ENCODE assay signal across 1 cellular context in the genomic region with DNA sequence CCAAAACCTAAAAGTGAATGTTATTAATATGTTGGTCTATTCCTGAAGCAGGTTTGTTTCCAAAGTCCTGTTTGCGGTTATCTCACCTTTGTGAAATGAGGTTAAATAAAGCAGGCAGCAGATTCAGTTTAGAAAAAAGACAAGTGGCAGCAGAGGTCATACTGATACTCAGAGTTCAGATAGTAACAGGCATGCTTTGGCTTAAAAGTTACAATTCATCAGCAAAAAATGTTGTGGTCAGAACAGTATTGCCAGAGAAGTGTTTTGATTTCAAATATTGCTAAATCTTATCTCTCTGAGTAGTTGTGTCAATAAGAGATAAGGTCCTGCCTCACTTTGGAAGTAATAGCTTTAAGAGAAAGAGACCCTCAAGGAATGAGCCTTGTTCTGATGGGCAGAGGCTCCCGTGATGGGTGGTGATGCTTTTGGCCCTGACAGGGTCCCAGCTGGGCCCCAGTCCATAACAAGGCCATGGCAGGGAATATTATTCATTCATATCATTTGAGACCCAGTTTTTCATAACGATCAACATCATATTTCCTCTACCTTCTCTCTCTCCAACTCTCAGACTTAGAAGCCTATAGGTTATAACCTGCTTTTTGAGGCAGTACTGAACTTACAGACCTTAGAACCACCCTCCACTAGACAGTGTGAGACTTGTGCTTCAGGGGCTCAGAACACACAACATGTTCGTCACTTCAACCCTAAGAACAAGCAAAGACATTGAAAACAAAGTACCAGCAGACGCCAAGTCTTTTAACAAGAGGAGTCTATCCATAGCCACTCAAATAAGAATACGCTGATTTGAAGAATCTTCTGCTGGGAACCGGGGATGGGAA.
TF ChIP-seq lines count a peak whose summit lies in the region.

No MANE protein-coding gene starts in this region.

TF ChIP-seq in HepG2, 621 proteins besides CTCF, POLR2A, EP300 and RAD21 (continued from another document and continues in another):
- TF ChIP-seq, protein P1, sequence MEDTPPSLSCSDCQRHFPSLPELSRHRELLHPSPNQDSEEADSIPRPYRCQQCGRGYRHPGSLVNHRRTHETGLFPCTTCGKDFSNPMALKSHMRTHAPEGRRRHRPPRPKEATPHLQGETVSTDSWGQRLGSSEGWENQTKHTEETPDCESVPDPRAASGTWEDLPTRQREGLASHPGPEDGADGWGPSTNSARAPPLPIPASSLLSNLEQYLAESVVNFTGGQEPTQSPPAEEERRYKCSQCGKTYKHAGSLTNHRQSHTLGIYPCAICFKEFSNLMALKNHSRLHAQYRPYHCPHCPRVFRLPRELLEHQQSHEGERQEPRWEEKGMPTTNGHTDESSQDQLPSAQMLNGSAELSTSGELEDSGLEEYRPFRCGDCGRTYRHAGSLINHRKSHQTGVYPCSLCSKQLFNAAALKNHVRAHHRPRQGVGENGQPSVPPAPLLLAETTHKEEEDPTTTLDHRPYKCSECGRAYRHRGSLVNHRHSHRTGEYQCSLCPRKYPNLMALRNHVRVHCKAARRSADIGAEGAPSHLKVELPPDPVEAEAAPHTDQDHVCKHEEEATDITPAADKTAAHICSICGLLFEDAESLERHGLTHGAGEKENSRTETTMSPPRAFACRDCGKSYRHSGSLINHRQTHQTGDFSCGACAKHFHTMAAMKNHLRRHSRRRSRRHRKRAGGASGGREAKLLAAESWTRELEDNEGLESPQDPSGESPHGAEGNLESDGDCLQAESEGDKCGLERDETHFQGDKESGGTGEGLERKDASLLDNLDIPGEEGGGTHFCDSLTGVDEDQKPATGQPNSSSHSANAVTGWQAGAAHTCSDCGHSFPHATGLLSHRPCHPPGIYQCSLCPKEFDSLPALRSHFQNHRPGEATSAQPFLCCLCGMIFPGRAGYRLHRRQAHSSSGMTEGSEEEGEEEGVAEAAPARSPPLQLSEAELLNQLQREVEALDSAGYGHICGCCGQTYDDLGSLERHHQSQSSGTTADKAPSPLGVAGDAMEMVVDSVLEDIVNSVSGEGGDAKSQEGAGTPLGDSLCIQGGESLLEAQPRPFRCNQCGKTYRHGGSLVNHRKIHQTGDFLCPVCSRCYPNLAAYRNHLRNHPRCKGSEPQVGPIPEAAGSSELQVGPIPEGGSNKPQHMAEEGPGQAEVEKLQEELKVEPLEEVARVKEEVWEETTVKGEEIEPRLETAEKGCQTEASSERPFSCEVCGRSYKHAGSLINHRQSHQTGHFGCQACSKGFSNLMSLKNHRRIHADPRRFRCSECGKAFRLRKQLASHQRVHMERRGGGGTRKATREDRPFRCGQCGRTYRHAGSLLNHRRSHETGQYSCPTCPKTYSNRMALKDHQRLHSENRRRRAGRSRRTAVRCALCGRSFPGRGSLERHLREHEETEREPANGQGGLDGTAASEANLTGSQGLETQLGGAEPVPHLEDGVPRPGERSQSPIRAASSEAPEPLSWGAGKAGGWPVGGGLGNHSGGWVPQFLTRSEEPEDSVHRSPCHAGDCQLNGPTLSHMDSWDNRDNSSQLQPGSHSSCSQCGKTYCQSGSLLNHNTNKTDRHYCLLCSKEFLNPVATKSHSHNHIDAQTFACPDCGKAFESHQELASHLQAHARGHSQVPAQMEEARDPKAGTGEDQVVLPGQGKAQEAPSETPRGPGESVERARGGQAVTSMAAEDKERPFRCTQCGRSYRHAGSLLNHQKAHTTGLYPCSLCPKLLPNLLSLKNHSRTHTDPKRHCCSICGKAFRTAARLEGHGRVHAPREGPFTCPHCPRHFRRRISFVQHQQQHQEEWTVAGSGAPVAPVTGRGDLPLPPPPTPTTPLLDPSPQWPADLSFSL (CRISPR knock-in tag; IDR thresholded peaks at IDR 0.05) = no peak
- TF ChIP-seq TBL1XR1 (IDR thresholded peaks at IDR 0.05; ENCODE audit: borderline replicate concordance, low read length, partially characterized antibody) (no peak), KDM4B (CRISPR knock-in tag; IDR thresholded peaks at IDR 0.05) (no peak), HDAC2 (CRISPR knock-in tag; IDR thresholded peaks at IDR 0.05) (peak; percentile 81), HNRNPLL (IDR thresholded peaks at IDR 0.05; ENCODE audit: low read depth, low read length, poor library complexity, severe bottlenecking) (no peak), ZNF777 (CRISPR knock-in tag; IDR thresholded peaks at IDR 0.05) (no peak), MEF2D (CRISPR knock-in tag; IDR thresholded peaks at IDR 0.05) (no peak), SALL2 (CRISPR knock-in tag; IDR thresholded peaks at IDR 0.05) (no peak), SMAD9 (CRISPR knock-in tag; IDR thresholded peaks at IDR 0.05) (no peak), NFYB (CRISPR knock-in tag; IDR thresholded peaks at IDR 0.05) (no peak), HNRNPK (IDR thresholded peaks at IDR 0.05; ENCODE audit: low read depth, low read length, poor library complexity, severe bottlenecking) (no peak), FOXP1 (IDR thresholded peaks at IDR 0.05) (no peak), FOXP1 (CRISPR knock-in tag; IDR thresholded peaks at IDR 0.05) (peak; percentile 77), HES4 (CRISPR knock-in tag; IDR thresholded peaks at IDR 0.05; ENCODE audit: borderline replicate concordance) (no peak), SRSF9 (IDR thresholded peaks at IDR 0.05; ENCODE audit: borderline replicate concordance, insufficient read depth, low read depth, low read length, poor library complexity, severe bottlenecking) (no peak), REPIN1 (CRISPR knock-in tag; IDR thresholded peaks at IDR 0.05; ENCODE audit: borderline replicate concordance, low read depth) (no peak), ZNF143 (CRISPR knock-in tag; IDR thresholded peaks at IDR 0.05) (no peak), RFXANK (CRISPR knock-in tag; IDR thresholded peaks at IDR 0.05) (no peak), TAF1 (CRISPR knock-in tag; IDR thresholded peaks at IDR 0.05) (no peak), ZNF605 (CRISPR knock-in tag; IDR thresholded peaks at IDR 0.05) (no peak), ADNP (CRISPR knock-in tag; IDR thresholded peaks at IDR 0.05) (no peak), IKZF4 (CRISPR knock-in tag; IDR thresholded peaks at IDR 0.05; ENCODE audit: borderline replicate concordance, low read depth, not compliant biosample characterization) (no peak), SP5 (CRISPR knock-in tag; IDR thresholded peaks at IDR 0.05; ENCODE audit: borderline replicate concordance, low read depth) (no peak), ZNF891 (CRISPR knock-in tag; IDR thresholded peaks at IDR 0.05) (no peak), KLF6 (CRISPR knock-in tag; IDR thresholded peaks at IDR 0.05) (no peak), ZNF230 (CRISPR knock-in tag; IDR thresholded peaks at IDR 0.05) (no peak), CAMTA2 (CRISPR knock-in tag; IDR thresholded peaks at IDR 0.05; ENCODE audit: borderline replicate concordance) (no peak), GATAD1 (CRISPR knock-in tag; IDR thresholded peaks at IDR 0.05) (no peak), ATF7 (IDR thresholded peaks at IDR 0.05) (no peak), ATF7 (CRISPR knock-in tag; IDR thresholded peaks at IDR 0.05) (no peak), KDM3A (CRISPR knock-in tag; IDR thresholded peaks at IDR 0.05; ENCODE audit: low read depth) (no peak), ZBTB42 (CRISPR knock-in tag; IDR thresholded peaks at IDR 0.05) (no peak), KDM2A (CRISPR knock-in tag; IDR thresholded peaks at IDR 0.05; ENCODE audit: borderline replicate concordance, low read depth) (no peak), MED8 (CRISPR knock-in tag; IDR thresholded peaks at IDR 0.05; ENCODE audit: insufficient replicate concordance) (no peak), IRX3 (CRISPR knock-in tag; IDR thresholded peaks at IDR 0.05; ENCODE audit: borderline replicate concordance, low read depth) (no peak), ZNF260 (CRISPR knock-in tag; IDR thresholded peaks at IDR 0.05; ENCODE audit: borderline replicate concordance, low read depth) (no peak), RFXAP (CRISPR knock-in tag; IDR thresholded peaks at IDR 0.05; ENCODE audit: borderline replicate concordance) (no peak), JUND (CRISPR knock-in tag; IDR thresholded peaks at IDR 0.05) (no peak), ZNF224 (CRISPR knock-in tag; IDR thresholded peaks at IDR 0.05) (no peak), ARNT2 (CRISPR knock-in tag; IDR thresholded peaks at IDR 0.05; ENCODE audit: low read depth) (no peak), ZKSCAN1 (IDR thresholded peaks at IDR 0.05; ENCODE audit: low read length) (no peak), KDM6A (CRISPR knock-in tag; IDR thresholded peaks at IDR 0.05; ENCODE audit: low read depth) (no peak), SMAD1 (CRISPR knock-in tag; IDR thresholded peaks at IDR 0.05; ENCODE audit: borderline replicate concordance, low read depth) (no peak)
- TF ChIP-seq, protein P2, sequence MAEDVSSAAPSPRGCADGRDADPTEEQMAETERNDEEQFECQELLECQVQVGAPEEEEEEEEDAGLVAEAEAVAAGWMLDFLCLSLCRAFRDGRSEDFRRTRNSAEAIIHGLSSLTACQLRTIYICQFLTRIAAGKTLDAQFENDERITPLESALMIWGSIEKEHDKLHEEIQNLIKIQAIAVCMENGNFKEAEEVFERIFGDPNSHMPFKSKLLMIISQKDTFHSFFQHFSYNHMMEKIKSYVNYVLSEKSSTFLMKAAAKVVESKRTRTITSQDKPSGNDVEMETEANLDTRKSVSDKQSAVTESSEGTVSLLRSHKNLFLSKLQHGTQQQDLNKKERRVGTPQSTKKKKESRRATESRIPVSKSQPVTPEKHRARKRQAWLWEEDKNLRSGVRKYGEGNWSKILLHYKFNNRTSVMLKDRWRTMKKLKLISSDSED (CRISPR knock-in tag; IDR thresholded peaks at IDR 0.05) = no peak
- TF ChIP-seq, protein P3, sequence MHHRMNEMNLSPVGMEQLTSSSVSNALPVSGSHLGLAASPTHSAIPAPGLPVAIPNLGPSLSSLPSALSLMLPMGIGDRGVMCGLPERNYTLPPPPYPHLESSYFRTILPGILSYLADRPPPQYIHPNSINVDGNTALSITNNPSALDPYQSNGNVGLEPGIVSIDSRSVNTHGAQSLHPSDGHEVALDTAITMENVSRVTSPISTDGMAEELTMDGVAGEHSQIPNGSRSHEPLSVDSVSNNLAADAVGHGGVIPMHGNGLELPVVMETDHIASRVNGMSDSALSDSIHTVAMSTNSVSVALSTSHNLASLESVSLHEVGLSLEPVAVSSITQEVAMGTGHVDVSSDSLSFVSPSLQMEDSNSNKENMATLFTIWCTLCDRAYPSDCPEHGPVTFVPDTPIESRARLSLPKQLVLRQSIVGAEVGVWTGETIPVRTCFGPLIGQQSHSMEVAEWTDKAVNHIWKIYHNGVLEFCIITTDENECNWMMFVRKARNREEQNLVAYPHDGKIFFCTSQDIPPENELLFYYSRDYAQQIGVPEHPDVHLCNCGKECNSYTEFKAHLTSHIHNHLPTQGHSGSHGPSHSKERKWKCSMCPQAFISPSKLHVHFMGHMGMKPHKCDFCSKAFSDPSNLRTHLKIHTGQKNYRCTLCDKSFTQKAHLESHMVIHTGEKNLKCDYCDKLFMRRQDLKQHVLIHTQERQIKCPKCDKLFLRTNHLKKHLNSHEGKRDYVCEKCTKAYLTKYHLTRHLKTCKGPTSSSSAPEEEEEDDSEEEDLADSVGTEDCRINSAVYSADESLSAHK (CRISPR knock-in tag; IDR thresholded peaks at IDR 0.05; ENCODE audit: borderline replicate concordance) = no peak
- TF ChIP-seq, protein P4, sequence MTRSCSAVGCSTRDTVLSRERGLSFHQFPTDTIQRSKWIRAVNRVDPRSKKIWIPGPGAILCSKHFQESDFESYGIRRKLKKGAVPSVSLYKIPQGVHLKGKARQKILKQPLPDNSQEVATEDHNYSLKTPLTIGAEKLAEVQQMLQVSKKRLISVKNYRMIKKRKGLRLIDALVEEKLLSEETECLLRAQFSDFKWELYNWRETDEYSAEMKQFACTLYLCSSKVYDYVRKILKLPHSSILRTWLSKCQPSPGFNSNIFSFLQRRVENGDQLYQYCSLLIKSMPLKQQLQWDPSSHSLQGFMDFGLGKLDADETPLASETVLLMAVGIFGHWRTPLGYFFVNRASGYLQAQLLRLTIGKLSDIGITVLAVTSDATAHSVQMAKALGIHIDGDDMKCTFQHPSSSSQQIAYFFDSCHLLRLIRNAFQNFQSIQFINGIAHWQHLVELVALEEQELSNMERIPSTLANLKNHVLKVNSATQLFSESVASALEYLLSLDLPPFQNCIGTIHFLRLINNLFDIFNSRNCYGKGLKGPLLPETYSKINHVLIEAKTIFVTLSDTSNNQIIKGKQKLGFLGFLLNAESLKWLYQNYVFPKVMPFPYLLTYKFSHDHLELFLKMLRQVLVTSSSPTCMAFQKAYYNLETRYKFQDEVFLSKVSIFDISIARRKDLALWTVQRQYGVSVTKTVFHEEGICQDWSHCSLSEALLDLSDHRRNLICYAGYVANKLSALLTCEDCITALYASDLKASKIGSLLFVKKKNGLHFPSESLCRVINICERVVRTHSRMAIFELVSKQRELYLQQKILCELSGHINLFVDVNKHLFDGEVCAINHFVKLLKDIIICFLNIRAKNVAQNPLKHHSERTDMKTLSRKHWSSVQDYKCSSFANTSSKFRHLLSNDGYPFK (CRISPR knock-in tag; IDR thresholded peaks at IDR 0.05; ENCODE audit: borderline replicate concordance) = no peak
- TF ChIP-seq, protein P5, sequence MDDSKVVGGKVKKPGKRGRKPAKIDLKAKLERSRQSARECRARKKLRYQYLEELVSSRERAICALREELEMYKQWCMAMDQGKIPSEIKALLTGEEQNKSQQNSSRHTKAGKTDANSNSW (CRISPR knock-in tag; IDR thresholded peaks at IDR 0.05; ENCODE audit: borderline replicate concordance) = no peak
- TF ChIP-seq, protein P6, sequence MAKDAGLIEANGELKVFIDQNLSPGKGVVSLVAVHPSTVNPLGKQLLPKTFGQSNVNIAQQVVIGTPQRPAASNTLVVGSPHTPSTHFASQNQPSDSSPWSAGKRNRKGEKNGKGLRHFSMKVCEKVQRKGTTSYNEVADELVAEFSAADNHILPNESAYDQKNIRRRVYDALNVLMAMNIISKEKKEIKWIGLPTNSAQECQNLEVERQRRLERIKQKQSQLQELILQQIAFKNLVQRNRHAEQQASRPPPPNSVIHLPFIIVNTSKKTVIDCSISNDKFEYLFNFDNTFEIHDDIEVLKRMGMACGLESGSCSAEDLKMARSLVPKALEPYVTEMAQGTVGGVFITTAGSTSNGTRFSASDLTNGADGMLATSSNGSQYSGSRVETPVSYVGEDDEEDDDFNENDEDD (CRISPR knock-in tag; IDR thresholded peaks at IDR 0.05; ENCODE audit: borderline replicate concordance) = no peak
- TF ChIP-seq, protein P7, sequence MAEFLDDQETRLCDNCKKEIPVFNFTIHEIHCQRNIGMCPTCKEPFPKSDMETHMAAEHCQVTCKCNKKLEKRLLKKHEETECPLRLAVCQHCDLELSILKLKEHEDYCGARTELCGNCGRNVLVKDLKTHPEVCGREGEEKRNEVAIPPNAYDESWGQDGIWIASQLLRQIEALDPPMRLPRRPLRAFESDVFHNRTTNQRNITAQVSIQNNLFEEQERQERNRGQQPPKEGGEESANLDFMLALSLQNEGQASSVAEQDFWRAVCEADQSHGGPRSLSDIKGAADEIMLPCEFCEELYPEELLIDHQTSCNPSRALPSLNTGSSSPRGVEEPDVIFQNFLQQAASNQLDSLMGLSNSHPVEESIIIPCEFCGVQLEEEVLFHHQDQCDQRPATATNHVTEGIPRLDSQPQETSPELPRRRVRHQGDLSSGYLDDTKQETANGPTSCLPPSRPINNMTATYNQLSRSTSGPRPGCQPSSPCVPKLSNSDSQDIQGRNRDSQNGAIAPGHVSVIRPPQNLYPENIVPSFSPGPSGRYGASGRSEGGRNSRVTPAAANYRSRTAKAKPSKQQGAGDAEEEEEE (CRISPR knock-in tag; IDR thresholded peaks at IDR 0.05; ENCODE audit: borderline replicate concordance) = no peak
